ENCODE assay signal across 35 cellular contexts in genomic region chr19:12685831-12686230, GRCh38. TPM values are rescaled to one million over a fixed set of nuclear protein-coding genes. Genes with fewer than 3 reads are reported as not detected.
"Had no signal": no experiment of that assay in that cellular context is flagged by ENCODE, and none has a peak within 500 bp of the region (broad histone marks: within the 10 kb centered on the region; RNA-seq: fewer than 3 reads in every experiment).

No MANE protein-coding gene starts in this region.

- H3K36me3 ChIP-seq: left ventricle myocardium inferior, neutrophil, right atrium auricular region, right lobe of liver, vagina had no signal

- H3K4me3 ChIP-seq: left ventricle myocardium inferior, lung, right atrium auricular region, right lobe of liver, smooth muscle cell, tibial nerve, upper lobe of left lung, vagina had no signal

- H3K36me3 Mint-ChIP-seq: naive B cell, natural killer cell had no signal

- ATAC-seq: natural killer cell; right lobe of liver; stimulated activated memory B cell treated with anti-CD40 and anti-IgM and Interleukin-4, amounts not matched to agents 10 μg/mL and 1 μg/mL and 100 μg/mL, for 72 hours; stimulated activated naive CD8-positive, alpha-beta T cell treated with anti-CD3 and anti-CD28 coated beads, Interleukin-15, amount 100 ng/mL, for 72 hours had no signal

- H3K9me3 Mint-ChIP-seq: mesothelial cell of epicardium; naive B cell; natural killer cell; stimulated activated memory B cell treated with anti-CD40 and anti-IgM and Interleukin-4, amounts not matched to agents 10 μg/mL and 1 μg/mL and 100 μg/mL, for 72 hours; stimulated activated naive CD8-positive, alpha-beta T cell treated with anti-CD3 and anti-CD28 coated beads, Interleukin-15, amount 100 ng/mL, for 72 hours had no signal

- H3K27me3 Mint-ChIP-seq: naive B cell; stimulated activated memory B cell treated with anti-CD40 and anti-IgM and Interleukin-4, amounts not matched to agents 10 μg/mL and 1 μg/mL and 100 μg/mL, for 72 hours; stimulated activated naive CD8-positive, alpha-beta T cell treated with anti-CD3 and anti-CD28 coated beads, Interleukin-15, amount 100 ng/mL, for 72 hours had no signal

- H2AFZ ChIP-seq: parathyroid adenoma had no signal

- H3K9ac ChIP-seq: parathyroid adenoma had no signal

- H3K27ac Mint-ChIP-seq: mesothelial cell of epicardium; naive B cell; natural killer cell; stimulated activated memory B cell treated with anti-CD40 and anti-IgM and Interleukin-4, amounts not matched to agents 10 μg/mL and 1 μg/mL and 100 μg/mL, for 72 hours had no signal

- H3K9me3 ChIP-seq: left ventricle myocardium inferior, neutrophil, right atrium auricular region, right lobe of liver, tibial nerve, upper lobe of left lung, vagina had no signal

- H3K4me2 ChIP-seq: smooth muscle cell had no signal

- H3K79me2 ChIP-seq: parathyroid adenoma had no signal

- H3K4me3 Mint-ChIP-seq: mesothelial cell of epicardium; natural killer cell; stimulated activated memory B cell treated with anti-CD40 and anti-IgM and Interleukin-4, amounts not matched to agents 10 μg/mL and 1 μg/mL and 100 μg/mL, for 72 hours; stimulated activated naive CD8-positive, alpha-beta T cell treated with anti-CD3 and anti-CD28 coated beads, Interleukin-15, amount 100 ng/mL, for 72 hours had no signal

- H3K4me1 ChIP-seq: parathyroid adenoma, right lobe of liver had no signal

- H3K27me3 ChIP-seq: neutrophil, right atrium auricular region, right lobe of liver, tibial nerve, upper lobe of left lung, vagina had no signal

- H3K27ac ChIP-seq: left ventricle myocardium inferior, neutrophil, parathyroid adenoma, right atrium auricular region, right lobe of liver, tibial nerve, upper lobe of left lung, vagina had no signal

- DNase-seq: islet precursor cell; left ventricle myocardium inferior; mesendoderm; naive B cell; natural killer cell; occipital lobe; right lobe of liver; stimulated activated CD4-positive, alpha-beta T cell treated with anti-CD3 and anti-CD28 coated beads, Interleukin-1b, Interleukin-23, amount 100 ng/mL, for 48 hours; stimulated activated CD4-positive, alpha-beta T cell treated with anti-CD3 and anti-CD28 coated beads, Interleukin-2, amount 100 ng/mL, for 48 hours; stimulated activated CD4-positive, alpha-beta T cell treated with anti-CD3 and anti-CD28 coated beads, Interleukin-4, amount 100 ng/mL, for 4 hours; stimulated activated CD8-positive, alpha-beta memory T cell treated with anti-CD3 and anti-CD28 coated beads, Interleukin-4, amount 100 ng/mL, for 48 hours; stimulated activated naive CD4-positive, alpha-beta T cell treated with Interleukin-2 at 50 U/mL for 16 hours; stimulated activated naive CD8-positive, alpha-beta T cell treated with anti-CD3 and anti-CD28 coated beads, Interleukin-15, amount 100 ng/mL, for 72 hours; substantia nigra; upper lobe of left lung had no signal

RNA-seq across cellular contexts. Expression of gene GNG14, which starts 2.0 kb away (rescaled TPM):
- total RNA-seq: kidney epithelial cell, left ventricle myocardium inferior, lower leg skin, lung, mesothelial cell of epicardium, mononuclear cell, natural killer cell, occipital lobe, osteocyte, posterior vena cava, pulmonary artery endothelial cell, renal cortical epithelial cell, right atrium auricular region, right lobe of liver, skeletal muscle tissue, smooth muscle cell, temporal lobe, tibial nerve, upper lobe of left lung, urinary bladder, vagina had no signal
- polyA plus RNA-seq: lung, neural cell, smooth muscle cell, urinary bladder had no signal
